Comparison of ENCODE assay signal across 12 cellular contexts in genomic region chr1:168767885-168768584, GRCh38. TPM values are rescaled to one million over a fixed set of nuclear protein-coding genes. Genes with fewer than 3 reads are reported as not detected.
DNase-seq lines count a peak whose midpoint lies in the region; ATAC-seq and TF ChIP-seq lines count a peak whose summit lies in the region.
"Had no signal": no experiment of that assay in that cellular context is flagged by ENCODE, and none has a peak within 500 bp of the region (broad histone marks: within the 10 kb centered on the region; RNA-seq: fewer than 3 reads in every experiment).

No MANE protein-coding gene starts in this region.

- TF ChIP-seq EP300 in esophagus muscularis mucosa (IDR thresholded peaks at IDR 0.05) (no peak), transverse colon (IDR thresholded peaks at IDR 0.05; ENCODE audit: low read depth) (no peak)

- H3K36me3 Mint-ChIP-seq in activated CD4-positive, alpha-beta T cell treated with anti-CD3 and anti-CD28 coated beads, Interleukin-2, amount 10 ng/mL, durations not matched to agents 24 days and 14 days (ENCODE audit: low read depth), result no peaks in the 10 kb centered on the region

- peak; percentile 61 to 74 (median 67) for ATAC-seq in right lobe of liver

- H3K4me1 ChIP-seq in esophagus muscularis mucosa (peaks cover 10 to 34% (median 26%) of the 10 kb centered on the region in 4 donors), right lobe of liver (peaks cover 0 to 10% (median 5%) of the 10 kb centered on the region in 4 donors), transverse colon (peaks cover 0 to 20% (median 7%) of the 10 kb centered on the region in 4 donors)

- TF ChIP-seq POLR2A in esophagus muscularis mucosa (IDR thresholded peaks at IDR 0.05; ENCODE audit: low read depth) (no peak), right lobe of liver (IDR thresholded peaks at IDR 0.05) (no peak), transverse colon (IDR thresholded peaks at IDR 0.05) (no peak)

- peaks cover 2% of the 10 kb centered on the region for H3K27me3 Mint-ChIP-seq in activated CD4-positive, alpha-beta T cell treated with anti-CD3 and anti-CD28 coated beads, Interleukin-2, amount 10 ng/mL, durations not matched to agents 24 days and 14 days

- H3K4me3 Mint-ChIP-seq in activated CD4-positive, alpha-beta T cell treated with anti-CD3 and anti-CD28 coated beads, Interleukin-2, amount 10 ng/mL, durations not matched to agents 24 days and 14 days, result no peak overlapping the region
- H3K4me3 Mint-ChIP-seq: activated T-helper 1 cell treated with anti-CD3 and anti-CD28 coated beads, Interleukin-12 subunit alpha, Interleukin-12 subunit beta, Interleukin-2, Interleukin-4 antibody, amounts not matched to agents 30 ng/mL and 10 ng/mL and 1 ng/mL, durations not matched to agents 14 hours and 24 hours and 36 hours had no signal

- no peak overlapping the region for H3K4me3 ChIP-seq in esophagus muscularis mucosa
- H3K4me3 ChIP-seq in right lobe of liver, result no peak overlapping the region
- no peak overlapping the region for H3K4me3 ChIP-seq in transverse colon
- H3K4me3 ChIP-seq: skin epidermis had no signal

- in situ Hi-C loops in transverse colon (cut with MboI; ENCODE audit: low pct_ligation_motif_present in 1 of 4, low pct_unique_long_range_greater_than_20kb in 1 of 4, low sequenced_read_pairs in 3 of 4), result no loop called here

- H3K4me1 Mint-ChIP-seq in activated CD4-positive, alpha-beta T cell treated with anti-CD3 and anti-CD28 coated beads, Interleukin-2, amount 10 ng/mL, durations not matched to agents 24 days and 14 days, result no peaks in the 10 kb centered on the region

- WGBS in esophagus muscularis mucosa, result 35% methylated on average over 4 of the region's 4 CpGs
- 55% methylated on average over 4 of the region's 4 CpGs for WGBS in right lobe of liver (ENCODE audit: insufficient coverage, low coverage, low lambda C conversion rate, missing lambda C conversion rate)
- 50 to 51% methylated on average over 3 to 4 of the region's 4 CpGs for WGBS in transverse colon (ENCODE audit: low coverage in 1 of 2), 2 donors

- H3K9me3 ChIP-seq in esophagus muscularis mucosa (no peaks in the 10 kb centered on the region), right lobe of liver (no peaks in the 10 kb centered on the region), transverse colon (no peaks in the 10 kb centered on the region)

- H3K27ac Mint-ChIP-seq in activated CD4-positive, alpha-beta T cell treated with anti-CD3 and anti-CD28 coated beads, Interleukin-2, amount 10 ng/mL, durations not matched to agents 24 days and 14 days, result no peak overlapping the region
- H3K27ac Mint-ChIP-seq: activated T-helper 1 cell treated with anti-CD3 and anti-CD28 coated beads, Interleukin-12 subunit alpha, Interleukin-12 subunit beta, Interleukin-2, Interleukin-4 antibody, amounts not matched to agents 30 ng/mL and 10 ng/mL and 1 ng/mL, durations not matched to agents 14 hours and 24 hours and 36 hours had no signal

- H3K36me3 ChIP-seq in esophagus muscularis mucosa (no peaks in the 10 kb centered on the region), right lobe of liver (no peaks in the 10 kb centered on the region), transverse colon (no peaks in the 10 kb centered on the region)

- H3K27me3 ChIP-seq in esophagus muscularis mucosa, result no peaks in the 10 kb centered on the region
- no peaks in the 10 kb centered on the region for H3K27me3 ChIP-seq in right lobe of liver
- H3K27me3 ChIP-seq in transverse colon, result no peaks in the 10 kb centered on the region

- H3K9me3 Mint-ChIP-seq in activated CD4-positive, alpha-beta T cell treated with anti-CD3 and anti-CD28 coated beads, Interleukin-2, amount 10 ng/mL, durations not matched to agents 24 days and 14 days, result no peaks in the 10 kb centered on the region
- H3K9me3 Mint-ChIP-seq: activated T-helper 1 cell treated with anti-CD3 and anti-CD28 coated beads, Interleukin-12 subunit alpha, Interleukin-12 subunit beta, Interleukin-2, Interleukin-4 antibody, amounts not matched to agents 30 ng/mL and 10 ng/mL and 1 ng/mL, durations not matched to agents 14 hours and 24 hours and 36 hours had no signal

- intact Hi-C loops in esophagus muscularis mucosa (cut with DNase I), result no loop called here
- intact Hi-C loops in right lobe of liver (cut with DNase I), result no loop called here
- intact Hi-C loops in transverse colon (cut with DNase I; ENCODE audit: low total_unique reads), result no loop called here
- intact Hi-C loops in activated CD4-positive, alpha-beta T cell treated with anti-CD3 and anti-CD28 coated beads, Interleukin-2, amount 10 ng/mL, durations not matched to agents 24 days and 14 days (cut with micrococcal nuclease), result no loop called here

- TF ChIP-seq CTCF in esophagus muscularis mucosa (IDR thresholded peaks at IDR 0.05), result no peak
- no peak for TF ChIP-seq CTCF in right lobe of liver (IDR thresholded peaks at IDR 0.05)
- TF ChIP-seq CTCF in transverse colon (IDR thresholded peaks at IDR 0.05), result no peak

- peak overlapping the region; percentile 24 to 63 (median 48) for H3K27ac ChIP-seq in esophagus muscularis mucosa (replicated peaks in 1 of 4)
- H3K27ac ChIP-seq in right lobe of liver, result peak overlapping the region in 2 of 3 donors; percentile 24 to 34
- H3K27ac ChIP-seq in transverse colon, result peak overlapping the region in 3 of 4 donors; percentile 46 to 67 (median 59)
- H3K27ac ChIP-seq: HL-60, skin epidermis had no signal

- DNase-seq in NCI-H446 (lab: John Stamatoyannopoulos, UW), result peak; percentile 53 to 83
- DNase-seq in esophagus muscularis mucosa (ENCODE audit: extremely low spot score), result no peak
- DNase-seq in right lobe of liver, result peak in 1 of 3 donors; percentile 56
- DNase-seq in transverse colon, result peak; percentile 11
- no peak for DNase-seq in KG1 (lab: John Stamatoyannopoulos, UW)
- no peak for DNase-seq in activated CD4-positive, alpha-beta T cell treated with anti-CD3 and anti-CD28 coated beads for 1 hour
- no peak for DNase-seq in activated CD4-positive, alpha-beta T cell treated with anti-CD3 and anti-CD28 coated beads, Interleukin-2, amount 10 ng/mL, durations not matched to agents 24 days and 14 days
- DNase-seq: activated CD4-positive, CD25-positive, alpha-beta regulatory T cell; NCI-H524 had no signal

RNA-seq across cellular contexts. Expression of gene DPT, which starts 39.0 kb away (rescaled TPM):
- total RNA-seq in esophagus muscularis mucosa, result 100 to 1,000 TPM in 3 of 4 donors, 10 to 100 TPM in 1; 95.3 to 190 (median 138) TPM
- 1 to 10 TPM in 5 of 6 experiments, under 1 TPM in 1; 0.88 to 3.0 (median 1.9) TPM for total RNA-seq in right lobe of liver
- total RNA-seq in transverse colon, result 100 to 1,000 TPM in 1 of 4 donors, 10 to 100 TPM in 3; 25.8 to 122 (median 59.8) TPM
- not detected in 2 replicates for total RNA-seq in activated CD4-positive, alpha-beta T cell treated with anti-CD3 and anti-CD28 coated beads, Interleukin-2, amount 10 ng/mL, durations not matched to agents 24 days and 14 days
- total RNA-seq: activated T-helper 1 cell treated with anti-CD3 and anti-CD28 coated beads, Interleukin-12 subunit alpha, Interleukin-12 subunit beta, Interleukin-2, Interleukin-4 antibody, amounts not matched to agents 30 ng/mL and 10 ng/mL and 1 ng/mL, durations not matched to agents 14 hours and 24 hours and 36 hours had no signal

Comparison
In these comparisons a context has a peak if more than half of its experiments do, and no peak if none do; other contexts are left out.
1. DNase-seq: peak in NCI-H446 (2 of 2) and transverse colon (single experiment); none in esophagus muscularis mucosa (single experiment), KG1 (single experiment), activated CD4-positive, alpha-beta T cell treated with anti-CD3 and anti-CD28 coated beads for 1 hour (single experiment) and activated CD4-positive, alpha-beta T cell treated with anti-CD3 and anti-CD28 coated beads, Interleukin-2, amount 10 ng/mL, durations not matched to agents 24 days and 14 days (single experiment).
2. RNA of gene DPT, which starts 39.0 kb away (total RNA-seq): 95.3 to 190 TPM in esophagus muscularis mucosa and 25.8 to 122 TPM in transverse colon; 0.88 to 3.0 TPM in right lobe of liver and not detected in activated CD4-positive, alpha-beta T cell treated with anti-CD3 and anti-CD28 coated beads, Interleukin-2, amount 10 ng/mL, durations not matched to agents 24 days and 14 days; every median in the first group is over 4 times any median in the second.
3. Peak in every context shown above with its lines, with median percentiles within 50 percentile points of each other: H3K27ac ChIP-seq.